In genomic region chr1:169670244-169670643, GRCh38 we compare ENCODE assay signal across 1 cellular context. TPM values are rescaled to one million over a fixed set of nuclear protein-coding genes. Genes with fewer than 3 reads are reported as not detected.
"Had no signal": no experiment of that assay in that cellular context is flagged by ENCODE, and none has a peak within 500 bp of the region (broad histone marks: within the 10 kb centered on the region; RNA-seq: fewer than 3 reads in every experiment).

No MANE protein-coding gene starts in this region.

RNA-seq across cellular contexts. Expression of gene SELP, which starts 40.3 kb away (rescaled TPM):
- total RNA-seq: cardiac muscle cell had no signal
- polyA plus RNA-seq: cardiac muscle cell had no signal

RNA-seq across cellular contexts. Expression of gene SELL, which starts 41.2 kb away (rescaled TPM):
- total RNA-seq: cardiac muscle cell had no signal
- polyA plus RNA-seq: cardiac muscle cell had no signal
